ENCODE assay signal across 1 cellular context in genomic region chr1:31830511-31830910, GRCh38.
TF ChIP-seq lines count a peak whose summit lies in the region.

No MANE protein-coding gene starts in this region.

TF ChIP-seq in K562, 482 proteins besides CTCF, POLR2A, EP300 and RAD21:
- TF ChIP-seq SIN3A (IDR thresholded peaks at IDR 0.05; ENCODE audit: borderline replicate concordance in 2 of 2, control insufficient read depth in 1 of 2, low read depth in 2 of 2, low read length in 2 of 2) (no peak), NR3C1 (CRISPR knock-in tag; IDR thresholded peaks at IDR 0.05) (0 out of 2 replicates have a peak, but pooled peaks have one; percentile 54), RNF2 (IDR thresholded peaks at IDR 0.05) (no peak), IRF2 (CRISPR knock-in tag; IDR thresholded peaks at IDR 0.05) (peak; percentile 67; the same call in 1 of the 2 replicates)
